ENCODE assay signal across 19 cellular contexts in genomic region chr13:20116213-20116612, GRCh38. TPM values are rescaled to one million over a fixed set of nuclear protein-coding genes. Genes with fewer than 3 reads are reported as not detected.
DNase-seq lines count a peak whose midpoint lies in the region; ATAC-seq and TF ChIP-seq lines count a peak whose summit lies in the region.
"Had no signal": no experiment of that assay in that cellular context is flagged by ENCODE, and none has a peak within 500 bp of the region (broad histone marks: within the 10 kb centered on the region; RNA-seq: fewer than 3 reads in every experiment).

No MANE protein-coding gene starts in this region.

- no peaks in the 10 kb centered on the region for H3K9me3 ChIP-seq in BE2C
- no peaks in the 10 kb centered on the region for H3K9me3 ChIP-seq in Loucy (ENCODE audit: insufficient read depth, low read depth, low read length)
- H3K9me3 ChIP-seq in endodermal cell (ENCODE audit: control insufficient read depth, low read length): no peaks in the 10 kb centered on the region
- H3K9me3 ChIP-seq in ovary: no peaks in the 10 kb centered on the region
- H3K9me3 ChIP-seq: MG63 had no signal

- H3K9me3 Mint-ChIP-seq in endodermal cell: no peaks in the 10 kb centered on the region
- H3K9me3 Mint-ChIP-seq in activated CD4-positive, alpha-beta T cell treated with anti-CD3 and anti-CD28 coated beads, Interleukin-2, amount 10 ng/mL, durations not matched to agents 7 days and 5 days: no peaks in the 10 kb centered on the region
- H3K9me3 Mint-ChIP-seq: CD4-positive, alpha-beta memory T cell had no signal

- no peak overlapping the region for H3K27ac Mint-ChIP-seq in endodermal cell
- H3K27ac Mint-ChIP-seq in activated CD4-positive, alpha-beta T cell treated with anti-CD3 and anti-CD28 coated beads, Interleukin-2, amount 10 ng/mL, durations not matched to agents 7 days and 5 days: no peak overlapping the region

- H4K20me1 ChIP-seq in Loucy (ENCODE audit: insufficient read depth, low read length, poor library complexity, severe bottlenecking): no peaks in the 10 kb centered on the region

- no peaks in the 10 kb centered on the region; the same call in 1 of the 2 replicates for H3F3A ChIP-seq in Loucy (ENCODE audit: low read depth)

- H3K4me3 ChIP-seq in BE2C (ENCODE audit: low read depth, low read length) (no peak overlapping the region), GM12864 (ENCODE audit: low read depth, low read length) (no peak overlapping the region), Loucy (ENCODE audit: low read length, poor library complexity, severe bottlenecking) (no peak overlapping the region), endodermal cell (ENCODE audit: low read length) (no peak overlapping the region), ovary (no peak overlapping the region)
- H3K4me3 ChIP-seq: MG63 had no signal

- TF ChIP-seq POLR2A in ovary (IDR thresholded peaks at IDR 0.05): no peak

- no peak overlapping the region for H3K4me3 Mint-ChIP-seq in endodermal cell
- H3K4me3 Mint-ChIP-seq in activated CD4-positive, alpha-beta T cell treated with anti-CD3 and anti-CD28 coated beads, Interleukin-2, amount 10 ng/mL, durations not matched to agents 7 days and 5 days: no peak overlapping the region

- 94 to 100% methylated on average over 2 to 6 of the region's 6 CpGs for WGBS in endodermal cell (ENCODE audit: insufficient coverage in 1 of 2, insufficient read length in 1 of 2), 2 experiments
- 81 to 92% (median 84%) methylated on average over 6 of the region's 6 CpGs for whole genome bisulfite sequencing in ovary, 3 donors

- H3K27me3 ChIP-seq in BE2C (no peaks in the 10 kb centered on the region), Loucy (ENCODE audit: insufficient read depth, low read length, poor library complexity, severe bottlenecking) (no peaks in the 10 kb centered on the region), endodermal cell (ENCODE audit: control insufficient read depth, insufficient read depth, low read length, poor library complexity, severe bottlenecking) (peaks cover 11% of the 10 kb centered on the region), ovary (no peaks in the 10 kb centered on the region)
- H3K27me3 ChIP-seq: MG63 had no signal

- CTCF ChIA-PET in activated CD4-positive, alpha-beta T cell treated with anti-CD3 and anti-CD28 coated beads, Interleukin-2, amount 10 ng/mL, durations not matched to agents 7 days and 5 days (lab: Charles Lee): interaction anchor here (0.6 to 0.9 kb wide), 3 partner anchors 9 to 340 kb away, joined by 3 read pairs; no protein-coding TSS in a partner anchor

- H2AFZ ChIP-seq in Loucy (ENCODE audit: low read length): no peak overlapping the region

- ATAC-seq in GM21515 (IDR thresholded peaks at IDR 0.05; ENCODE audit: unreplicated experiment): no peak

- H3K4me1 ChIP-seq in BE2C (peaks cover 4% of the 10 kb centered on the region), Loucy (ENCODE audit: insufficient read depth, low read length, poor library complexity, severe bottlenecking) (peaks cover 8% of the 10 kb centered on the region), endodermal cell (ENCODE audit: control insufficient read depth, insufficient read depth, low read length) (no peaks in the 10 kb centered on the region), ovary (ENCODE audit: insufficient read depth) (no peaks in the 10 kb centered on the region)

- TF ChIP-seq CTCF in BE2C (IDR thresholded peaks at IDR 0.05; ENCODE audit: low read depth, low read length) (peak; percentile 13; the same call in 1 of the 2 replicates), GM12864 (IDR thresholded peaks at IDR 0.05; ENCODE audit: low read depth, low read length, missing control alignments) (peak; percentile 28), Loucy (conservative IDR thresholded peaks at IDR 0.05; ENCODE audit: low read length) (peak; percentile 36), endodermal cell (conservative IDR thresholded peaks at IDR 0.05) (peak; percentile 43), ovary (IDR thresholded peaks at IDR 0.05) (no peak)

- no peaks in the 10 kb centered on the region for H3K36me3 ChIP-seq in BE2C
- no peaks in the 10 kb centered on the region for H3K36me3 ChIP-seq in Loucy (ENCODE audit: insufficient read depth, low read length)
- no peaks in the 10 kb centered on the region for H3K36me3 ChIP-seq in endodermal cell (ENCODE audit: control insufficient read depth, insufficient read depth, low read length)
- H3K36me3 ChIP-seq in ovary: no peaks in the 10 kb centered on the region
- H3K36me3 ChIP-seq: MG63 had no signal

- H3K9ac ChIP-seq in Loucy (ENCODE audit: low read depth, low read length, poor library complexity, severe bottlenecking) (no peak overlapping the region), endodermal cell (ENCODE audit: extremely low read depth, low read length, poor library complexity, severe bottlenecking) (no peak overlapping the region)

- no peak overlapping the region for H3K4me2 ChIP-seq in Loucy (ENCODE audit: low read depth, low read length, poor library complexity, severe bottlenecking)

- peaks cover 7% of the 10 kb centered on the region for H3K4me1 Mint-ChIP-seq in endodermal cell
- peaks cover 21% of the 10 kb centered on the region for H3K4me1 Mint-ChIP-seq in activated CD4-positive, alpha-beta T cell treated with anti-CD3 and anti-CD28 coated beads, Interleukin-2, amount 10 ng/mL, durations not matched to agents 7 days and 5 days

- no peak overlapping the region for H3K27ac ChIP-seq in endodermal cell (ENCODE audit: low read depth, low read length)
- H3K27ac ChIP-seq in ovary: no peak overlapping the region

- no peak for TF ChIP-seq EP300 in ovary (IDR thresholded peaks at IDR 0.05)

- POLR2A ChIA-PET in activated CD4-positive, alpha-beta T cell treated with anti-CD3 and anti-CD28 coated beads, Interleukin-2, amount 10 ng/mL, durations not matched to agents 7 days and 5 days (lab: Charles Lee): no interaction called here

- no peaks in the 10 kb centered on the region for H3K36me3 Mint-ChIP-seq in endodermal cell (ENCODE audit: low read depth)
- H3K36me3 Mint-ChIP-seq in activated CD4-positive, alpha-beta T cell treated with anti-CD3 and anti-CD28 coated beads, Interleukin-2, amount 10 ng/mL, durations not matched to agents 7 days and 5 days (ENCODE audit: low read depth): no peaks in the 10 kb centered on the region
- H3K36me3 Mint-ChIP-seq: CD4-positive, alpha-beta memory T cell had no signal

- H3K27me3 Mint-ChIP-seq in endodermal cell (ENCODE audit: insufficient read depth): peaks cover 2% of the 10 kb centered on the region
- no peaks in the 10 kb centered on the region for H3K27me3 Mint-ChIP-seq in activated CD4-positive, alpha-beta T cell treated with anti-CD3 and anti-CD28 coated beads, Interleukin-2, amount 10 ng/mL, durations not matched to agents 7 days and 5 days
- H3K27me3 Mint-ChIP-seq: CD4-positive, alpha-beta memory T cell had no signal

- intact Hi-C loops in ovary (cut with DNase I): no loop called here

- no peaks in the 10 kb centered on the region for H3K79me2 ChIP-seq in Loucy (ENCODE audit: insufficient read depth, low read length)

- no peaks in the 10 kb centered on the region for H3K9me2 ChIP-seq in Loucy (replicated peaks; ENCODE audit: low read depth, low read length)

- DNase-seq in BE2C (no peak), GM12864 (ENCODE audit: low read depth) (no peak), endodermal cell (peak; percentile 61), NCI-H1105 treated with DMSO at 0.1 percent for 48 hours (lab: John Stamatoyannopoulos, UW) (no peak), ovary (no peak)
- DNase-seq in activated CD4-positive, alpha-beta T cell treated with anti-CD3 and anti-CD28 coated beads, Interleukin-2, amount 10 ng/mL, durations not matched to agents 7 days and 5 days: no peak
- DNase-seq: AML-193; CD4-positive, alpha-beta memory T cell; DMS79; GF-D8; HCEC 1CT; KG1; MG63; NCI-H1105; NCI-H187; NCI-H446 treated with DMSO at 0.1 percent for 48 hours; SIG-M5 had no signal

RNA-seq across cellular contexts. Expression of gene GJA3, which starts 44.6 kb away (rescaled TPM):
- not detected for polyA plus RNA-seq in BE2C (2012; ENCODE audit: insufficient read depth, insufficient read length, low read depth)
- under 1 TPM; 0.07 to 0.09 TPM for total RNA-seq in endodermal cell
- not detected for polyA plus RNA-seq in endodermal cell (2013, experiment 1 of 2)
- 0.08 TPM for polyA plus RNA-seq in endodermal cell (2013, experiment 2 of 2)
- total RNA-seq in ovary: under 1 TPM in 5 of 7 donors, not detected in 2; 0.08 to 0.34 (median 0.15) TPM
- under 1 TPM; 0.12 to 0.20 TPM for polyA plus RNA-seq in ovary
- under 1 TPM; 0.05 to 0.10 TPM for total RNA-seq in activated CD4-positive, alpha-beta T cell treated with anti-CD3 and anti-CD28 coated beads, Interleukin-2, amount 10 ng/mL, durations not matched to agents 7 days and 5 days
- polyA plus RNA-seq: CD4-positive, alpha-beta memory T cell had no signal

Comparison
In these comparisons a context has a peak if more than half of its experiments do, and no peak if none do; other contexts are left out.
1. CTCF ChIP-seq: peak in BE2C (single experiment), GM12864 (single experiment), Loucy (single experiment) and endodermal cell (single experiment); none in ovary (0 of 3).